Comparison of ENCODE assay signal across 25 cellular contexts in genomic region chr12:115474525-115475353, GRCh38.
A peak's percentile ranks its signal among the peaks of the same experiment; 100 is the strongest.
DNase-seq lines count a peak whose midpoint lies in the region; ATAC-seq, FAIRE-seq and TF ChIP-seq lines count a peak whose summit lies in the region.
"Had no signal": no experiment of that assay in that cellular context is flagged by ENCODE, and none has a peak within 500 bp of the region (broad histone marks: within the 10 kb centered on the region; RNA-seq: fewer than 3 reads in every experiment).

No MANE protein-coding gene starts in this region.

- no peak overlapping the region for H2BK120ac ChIP-seq in IMR-90 (ENCODE audit: low read depth, low read length)
- H2BK120ac ChIP-seq in mesendoderm (ENCODE audit: low read depth, low read length): no peak overlapping the region

- H2AK5ac ChIP-seq in IMR-90 (ENCODE audit: low read depth, low read length) (no peak overlapping the region), mesendoderm (ENCODE audit: low read length) (no peak overlapping the region)

- H2BK15ac ChIP-seq in IMR-90 (ENCODE audit: low read depth, low read length): no peak overlapping the region
- no peak overlapping the region for H2BK15ac ChIP-seq in mesendoderm (replicated peaks; ENCODE audit: low read depth)

- H2BK20ac ChIP-seq in IMR-90 (ENCODE audit: low read depth, low read length): no peak overlapping the region

- H3K4me2 ChIP-seq in IMR-90 (ENCODE audit: low read depth, low read length) (no peak overlapping the region), K562 (ENCODE audit: insufficient read depth, low read length) (no peak overlapping the region), mesendoderm (ENCODE audit: low read length) (no peak overlapping the region)

- H3K4ac ChIP-seq in IMR-90 (ENCODE audit: low read depth, low read length) (no peak overlapping the region), mesendoderm (ENCODE audit: low read depth, low read length) (no peak overlapping the region)

- H3K9me1 ChIP-seq in IMR-90 (ENCODE audit: insufficient read depth, low read length) (no peaks in the 10 kb centered on the region), K562 (ENCODE audit: control insufficient read depth, insufficient read depth, low read length) (no peaks in the 10 kb centered on the region)

- no peak overlapping the region for H2AFZ ChIP-seq in IMR-90 (replicated peaks; ENCODE audit: low read length, poor library complexity)
- no peak overlapping the region for H2AFZ ChIP-seq in K562 (ENCODE audit: low read depth, low read length)

- WGBS in IMR-90 (ENCODE audit: extremely low coverage in 2 of 2, insufficient read length in 1 of 2), 2 experiments: 87% methylated on average over 7 of the region's 14 CpGs; no CpG with 5 or more reads in 1 of the 2 experiments
- 0% methylated on average over 14 of the region's 14 CpGs for WGBS in K562 (ENCODE audit: insufficient coverage, low coverage, missing lambda C conversion rate)
- WGBS in mesendoderm (ENCODE audit: extremely low coverage, insufficient coverage, low lambda C conversion rate): no CpG with 5 or more reads among the region's 14 CpGs

- POLR2A ChIA-PET in IMR-90 (lab: Charles Lee; ENCODE audit: unreplicated experiment) (no interaction called here), K562 (lab: Yijun Ruan, JAX) (interaction anchor here (0.7 kb wide), 1 partner anchor 175 kb away, joined by 3 read pairs; no protein-coding TSS in a partner anchor)
- POLR2A ChIA-PET in activated CD4-positive, alpha-beta T cell treated with anti-CD3 and anti-CD28 coated beads for 36 hours (lab: Charles Lee): no interaction called here

- H4K8ac ChIP-seq in IMR-90 (ENCODE audit: low read depth in 2 of 2, low read length in 2 of 2): no peak overlapping the region
- H4K8ac ChIP-seq in mesendoderm (ENCODE audit: low read depth, low read length): no peak overlapping the region

- H2AK9ac ChIP-seq in IMR-90 (replicated peaks; ENCODE audit: low read depth, low read length, poor library complexity): no peak overlapping the region

- H3K4me3 Mint-ChIP-seq in type B pancreatic cell: no peak overlapping the region
- H3K4me3 Mint-ChIP-seq in activated CD4-positive, alpha-beta T cell treated with anti-CD3 and anti-CD28 coated beads for 36 hours: no peak overlapping the region
- H3K4me3 Mint-ChIP-seq: HFFc6, T-cell had no signal

- in situ Hi-C loops in IMR-90 (cut with MboI; ENCODE audit: low sequenced_read_pairs): no loop called here
- in situ Hi-C loops in K562 (cut with MboI): no loop called here

- peaks cover 5% of the 10 kb centered on the region for H3K9me3 Mint-ChIP-seq in type B pancreatic cell
- peaks cover 2% of the 10 kb centered on the region for H3K9me3 Mint-ChIP-seq in activated CD4-positive, alpha-beta T cell treated with anti-CD3 and anti-CD28 coated beads for 36 hours (ENCODE audit: low read depth)
- H3K9me3 Mint-ChIP-seq: HFFc6 had no signal

- TF ChIP-seq EP300 in K562 (IDR thresholded peaks at IDR 0.05; ENCODE audit: low read length): no peak

- no peak for DNase-seq in IMR-90
- DNase-seq in K562 (ENCODE audit: extremely low read depth in 1 of 4, low spot score in 3 of 4): no peak
- DNase-seq in mesendoderm: peak; percentile 49
- DNase-seq in type B pancreatic cell (ENCODE audit: extremely low spot score, unreplicated experiment): no peak
- no peak for DNase-seq in CD1c-positive myeloid dendritic cell (ENCODE audit: extremely low spot score)
- DNase-seq in cerebellum (ENCODE audit: low spot score): no peak
- no peak for DNase-seq in activated CD4-positive, alpha-beta T cell treated with anti-CD3 and anti-CD28 coated beads for 36 hours
- DNase-seq: ACHN, C1 segment of cervical spinal cord, HFFc6, Karpas-422, MG63, NCI-H1048, NCI-H1436, NCI-H2029 treated with DMSO at 0.1 percent for 48 hours, NCI-H2171, NCI-H446, NCI-H69, RPMI8226, SHP77 treated with DMSO at 0.1 percent for 48 hours, T-cell had no signal

- H3K79me1 ChIP-seq in IMR-90 (ENCODE audit: low read depth in 1 of 2, low read length in 2 of 2) (no peaks in the 10 kb centered on the region), mesendoderm (ENCODE audit: low read length) (no peaks in the 10 kb centered on the region)

- no peak overlapping the region for H3K56ac ChIP-seq in IMR-90 (ENCODE audit: extremely low read depth, insufficient read depth, low read length)
- no peak overlapping the region for H3K56ac ChIP-seq in mesendoderm (ENCODE audit: low read length)

- H3K9me3 ChIP-seq in IMR-90 (ENCODE audit: control insufficient read depth, insufficient read depth, low read length): no peaks in the 10 kb centered on the region
- no peaks in the 10 kb centered on the region for H3K9me3 ChIP-seq in K562 (replicated peaks; ENCODE audit: control insufficient read depth, insufficient read depth, low read depth, low read length)
- H3K9me3 ChIP-seq: MG63 had no signal

- H3K27ac Mint-ChIP-seq in type B pancreatic cell: peak overlapping the region; percentile 35
- no peak overlapping the region for H3K27ac Mint-ChIP-seq in activated CD4-positive, alpha-beta T cell treated with anti-CD3 and anti-CD28 coated beads for 36 hours
- H3K27ac Mint-ChIP-seq: HFFc6, T-cell had no signal

- no peaks in the 10 kb centered on the region for H3K79me2 ChIP-seq in K562 (ENCODE audit: control insufficient read depth, insufficient read depth, low read length)
- H3K79me2 ChIP-seq in mesendoderm (ENCODE audit: control insufficient read depth, insufficient read depth, low read length): no peaks in the 10 kb centered on the region

- H4K91ac ChIP-seq in IMR-90 (ENCODE audit: insufficient read depth, low read depth, low read length): no peak overlapping the region

- no peak for FAIRE-seq in K562 (lab: Jason Lieb, UNC)
- FAIRE-seq: G401.6, H54 had no signal

- H2BK5ac ChIP-seq in IMR-90 (ENCODE audit: low read depth, low read length, poor library complexity, severe bottlenecking) (no peak overlapping the region), mesendoderm (ENCODE audit: low read length) (no peak overlapping the region)

- no peaks in the 10 kb centered on the region for H3K4me1 Mint-ChIP-seq in type B pancreatic cell (ENCODE audit: unreplicated experiment)
- H3K4me1 Mint-ChIP-seq in activated CD4-positive, alpha-beta T cell treated with anti-CD3 and anti-CD28 coated beads for 36 hours: no peaks in the 10 kb centered on the region
- H3K4me1 Mint-ChIP-seq: T-cell had no signal

- TF ChIP-seq POLR2A in IMR-90 (IDR thresholded peaks at IDR 0.05; ENCODE audit: low read depth, low read length) (no peak), K562 (conservative IDR thresholded peaks at IDR 0.05) (no peak)

- no TSS peak for BruUV-seq in IMR-90 (replicated peaks; lab: Mats Ljungman, UMichigan)
- no TSS peak for BruUV-seq in K562 (replicated peaks; lab: Mats Ljungman, UMichigan)

- H3K14ac ChIP-seq in IMR-90 (replicated peaks; ENCODE audit: low read depth, low read length): no peak overlapping the region

- no peaks in the 10 kb centered on the region for H4K20me1 ChIP-seq in IMR-90 (ENCODE audit: insufficient read depth, low read length)
- 0 out of 2 replicates have a peak, but pooled peaks cover 5% of the 10 kb centered on the region for H4K20me1 ChIP-seq in K562 (replicated peaks; ENCODE audit: control insufficient read depth, insufficient read depth, low read length)

- no peak for ATAC-seq in IMR-90 (ENCODE audit: low read depth)
- ATAC-seq in K562: no peak
- no peak for ATAC-seq in activated CD4-positive, alpha-beta T cell treated with anti-CD3 and anti-CD28 coated beads for 36 hours
- no peak for ATAC-seq in GM18517 (IDR thresholded peaks at IDR 0.05; ENCODE audit: unreplicated experiment)
- ATAC-seq: SK-N-SH treated with all-trans-retinoic acid at 6 μM for 48 hours, T-cell had no signal

- no peak for TF ChIP-seq RAD21 in IMR-90 (IDR thresholded peaks at IDR 0.05; ENCODE audit: low read length)
- TF ChIP-seq RAD21 in K562 (CRISPR knock-in tag; conservative IDR thresholded peaks at IDR 0.05 in 1 of 2, IDR thresholded peaks at IDR 0.05 in 1 of 2): no peak

- H3K36me3 ChIP-seq in IMR-90 (ENCODE audit: control insufficient read depth, insufficient read depth, low read length): no peaks in the 10 kb centered on the region
- H3K36me3 ChIP-seq in K562 (ENCODE audit: control insufficient read depth, insufficient read depth, low read length): no peaks in the 10 kb centered on the region
- no peaks in the 10 kb centered on the region for H3K36me3 ChIP-seq in mesendoderm (ENCODE audit: control insufficient read depth, insufficient read depth, low read length)
- H3K36me3 ChIP-seq: MG63 had no signal

- dilution Hi-C loops in IMR-90 (cut with HindIII; ENCODE audit: low sequenced_read_pairs, unreplicated experiment): no loop called here

- TF ChIP-seq CTCF in IMR-90 (conservative IDR thresholded peaks at IDR 0.05; ENCODE audit: low read depth, low read length) (no peak), K562 (IDR thresholded peaks at IDR 0.05 in 2 of 3, conservative IDR thresholded peaks at IDR 0.05 in 1 of 3; ENCODE audit: insufficient read depth in 2 of 3, low read depth in 1 of 3, low read length in 3 of 3) (no peak), type B pancreatic cell (conservative IDR thresholded peaks at IDR 0.05) (no peak)

- H3K4me3 ChIP-seq in IMR-90 (ENCODE audit: insufficient read depth, low read depth, low read length) (no peak overlapping the region), K562 (no peak overlapping the region), mesendoderm (ENCODE audit: low read length) (no peak overlapping the region)
- H3K4me3 ChIP-seq: MG63 had no signal

- H3K9ac ChIP-seq in IMR-90 (ENCODE audit: low read depth, low read length) (no peak overlapping the region), K562 (ENCODE audit: insufficient read depth in 1 of 2, low read depth in 2 of 2, low read length in 2 of 2) (no peak overlapping the region), mesendoderm (ENCODE audit: low read length) (no peak overlapping the region)

- H3K4me1 ChIP-seq in IMR-90 (ENCODE audit: control insufficient read depth, insufficient read depth, low read length) (no peaks in the 10 kb centered on the region), K562 (replicated peaks in 1 of 2; ENCODE audit: control insufficient read depth in 2 of 2, insufficient read depth in 2 of 2, low read length in 2 of 2) (no peaks in the 10 kb centered on the region; a peak in 1 of 5 replicates), mesendoderm (ENCODE audit: control insufficient read depth, low read depth, low read length) (peaks cover 2% of the 10 kb centered on the region)

- H3K18ac ChIP-seq in IMR-90 (ENCODE audit: low read depth, low read length): no peak overlapping the region
- no peak overlapping the region for H3K18ac ChIP-seq in mesendoderm (ENCODE audit: low read length)

- intact Hi-C loops in IMR-90 (cut with micrococcal nuclease) (no loop called here), K562 (cut with micrococcal nuclease) (no loop called here)
- intact Hi-C loops in activated CD4-positive, alpha-beta T cell treated with anti-CD3 and anti-CD28 coated beads for 36 hours (cut with DNase I, micrococcal nuclease): no loop called here

- no peaks in the 10 kb centered on the region for H3K36me3 Mint-ChIP-seq in type B pancreatic cell
- H3K36me3 Mint-ChIP-seq in activated CD4-positive, alpha-beta T cell treated with anti-CD3 and anti-CD28 coated beads for 36 hours (ENCODE audit: low read depth): no peaks in the 10 kb centered on the region
- H3K36me3 Mint-ChIP-seq: T-cell had no signal

- CTCF ChIA-PET in IMR-90 (lab: Yijun Ruan, JAX) (no interaction called here), K562 (lab: Yijun Ruan, JAX; ENCODE audit: low intra/inter-chr PET ratio) (no interaction called here)
- CTCF ChIA-PET in activated CD4-positive, alpha-beta T cell treated with anti-CD3 and anti-CD28 coated beads for 36 hours (lab: Charles Lee): no interaction called here

- no peak overlapping the region for H3K23ac ChIP-seq in IMR-90 (ENCODE audit: low read depth, low read length)
- H3K23ac ChIP-seq in mesendoderm (ENCODE audit: low read length): peak overlapping the region; percentile 31

- H3K27me3 ChIP-seq in IMR-90 (ENCODE audit: control insufficient read depth, insufficient read depth, low read length) (no peaks in the 10 kb centered on the region), K562 (ENCODE audit: control insufficient read depth in 2 of 2, insufficient read depth in 2 of 2, low read length in 2 of 2) (no peaks in the 10 kb centered on the region), mesendoderm (ENCODE audit: insufficient read depth, low read length, poor library complexity) (no peaks in the 10 kb centered on the region)
- H3K27me3 ChIP-seq: MG63 had no signal

- H4K5ac ChIP-seq in IMR-90 (ENCODE audit: low read depth, low read length): no peak overlapping the region
- no peak overlapping the region for H4K5ac ChIP-seq in mesendoderm (ENCODE audit: low read length)

- H3K27me3 Mint-ChIP-seq in type B pancreatic cell: no peaks in the 10 kb centered on the region
- no peaks in the 10 kb centered on the region for H3K27me3 Mint-ChIP-seq in activated CD4-positive, alpha-beta T cell treated with anti-CD3 and anti-CD28 coated beads for 36 hours
- H3K27me3 Mint-ChIP-seq: T-cell had no signal

- H3K27ac ChIP-seq in IMR-90 (ENCODE audit: insufficient read depth, low read length): no peak overlapping the region
- H3K27ac ChIP-seq in K562 (ENCODE audit: extremely low read depth, low read depth, low read length): no peak overlapping the region
- no peak overlapping the region for H3K27ac ChIP-seq in mesendoderm (ENCODE audit: low read depth, low read length)
